ENCODE assay signal across 24 cellular contexts in the genomic region with DNA sequence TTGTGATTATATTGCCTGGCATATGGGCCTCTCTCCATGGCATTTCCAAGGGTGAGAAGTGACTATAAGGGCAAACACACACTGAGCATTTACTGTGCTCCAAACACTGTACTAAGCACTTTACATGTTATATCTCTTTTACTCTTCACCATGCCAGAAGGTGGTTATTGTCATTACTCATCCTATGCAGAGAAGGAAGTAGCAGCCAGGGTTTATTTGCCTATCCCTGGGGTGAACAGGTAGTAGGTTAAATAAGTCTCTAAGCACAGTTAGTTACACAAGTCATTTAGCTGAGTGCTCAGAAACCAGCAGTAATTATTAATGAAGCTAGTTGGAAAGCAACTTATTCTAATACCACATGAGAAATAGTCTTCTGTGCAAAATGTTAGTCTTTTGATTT.
DNase-seq lines count a peak whose midpoint lies in the region; ATAC-seq, FAIRE-seq and TF ChIP-seq lines count a peak whose summit lies in the region.
"Had no signal": no experiment of that assay in that cellular context is flagged by ENCODE, and none has a peak within 500 bp of the region (broad histone marks: within the 10 kb centered on the region; RNA-seq: fewer than 3 reads in every experiment).

No MANE protein-coding gene starts in this region.

- intact Hi-C loops in pancreas (cut with DNase I) (no loop called here), sciatic nerve (cut with DNase I) (no loop called here)

- TF ChIP-seq CTCF in bronchial epithelial cell (IDR thresholded peaks at IDR 0.05; ENCODE audit: insufficient read depth, low read length, severe bottlenecking) = no peak
- no peak for TF ChIP-seq CTCF in pancreas (IDR thresholded peaks at IDR 0.05)

- H3K27me3 ChIP-seq in bronchial epithelial cell (ENCODE audit: control insufficient read depth, insufficient read depth, low read length) (no peaks in the 10 kb centered on the region), pancreas (no peaks in the 10 kb centered on the region)
- H3K27me3 ChIP-seq: MG63, SJSA1 had no signal

- DNase-seq in NCI-H1417 (lab: John Stamatoyannopoulos, UW) (peak in 2 of 3 experiments; percentile 6 to 56), NCI-H1417 treated with DMSO at 0.1 percent for 48 hours (lab: John Stamatoyannopoulos, UW) (no peak), NCI-H146 treated with DMSO at 0.1 percent for 48 hours (lab: John Stamatoyannopoulos, UW; ENCODE audit: unreplicated experiment) (peak; percentile 39), bronchial epithelial cell (ENCODE audit: low read depth) (peak; percentile 4), pancreas (no peak), sciatic nerve (ENCODE audit: low spot score) (no peak)
- DNase-seq in activated CD4-positive, alpha-beta T cell treated with anti-CD3 and anti-CD28 coated beads, Interleukin-2, amount 50 U/mL, for 4 hours = no peak
- DNase-seq: Calu3, GM23248, H9, HFFc6, MG63, NCI-H1105 treated with DMSO at 0.1 percent for 48 hours, NCI-H187, NCI-H2081 treated with DMSO at 0.1 percent for 48 hours, NCI-H2171 treated with DMSO at 0.1 percent for 48 hours, NCI-H446 treated with DMSO at 0.1 percent for 48 hours, NCI-H774, PC-9 had no signal

- H3K9me3 ChIP-seq in pancreas = no peaks in the 10 kb centered on the region
- H3K9me3 ChIP-seq: MG63, SJSA1 had no signal

- no peaks in the 10 kb centered on the region for H3K4me1 ChIP-seq in pancreas
- H3K4me1 ChIP-seq: SJSA1 had no signal

- H3K27ac ChIP-seq in pancreas = no peak overlapping the region
- H3K27ac ChIP-seq: GM23248, PC-9, SJSA1 had no signal

- no peak overlapping the region for H3K4me3 ChIP-seq in bronchial epithelial cell (ENCODE audit: low read depth, low read length)
- no peak overlapping the region for H3K4me3 ChIP-seq in pancreas
- H3K4me3 ChIP-seq: GM23248, K562, MG63, PC-9, SJSA1 had no signal

- ATAC-seq in pancreas (peak in 3 of 4 donors; percentile 47 to 79 (median 72)), sciatic nerve (no peak)
- ATAC-seq: K562, Right ventricle myocardium inferior had no signal

- FAIRE-seq in bronchial epithelial cell (lab: Jason Lieb, UNC) (no peak), pancreas (lab: Jason Lieb, UNC) (no peak)
- FAIRE-seq: G401.6, HTR-8/SVneo, K562 had no signal

- H3K36me3 ChIP-seq in bronchial epithelial cell (ENCODE audit: control insufficient read depth, insufficient read depth, low read length) (no peaks in the 10 kb centered on the region), pancreas (no peaks in the 10 kb centered on the region)
- H3K36me3 ChIP-seq: MG63, SJSA1 had no signal

Comparison
In these comparisons a context has a peak if more than half of its experiments do, and no peak if none do; other contexts are left out.
1. DNase-seq: peak in NCI-H1417 (2 of 3), NCI-H146 treated with DMSO at 0.1 percent for 48 hours (single experiment) and bronchial epithelial cell (single experiment); none in NCI-H1417 treated with DMSO at 0.1 percent for 48 hours (single experiment), pancreas (0 of 6), sciatic nerve (single experiment) and activated CD4-positive, alpha-beta T cell treated with anti-CD3 and anti-CD28 coated beads, Interleukin-2, amount 50 U/mL, for 4 hours (0 of 2).